Comparison of ENCODE assay signal across 18 cellular contexts in genomic region chr15:40918146-40918798, GRCh38. TPM values are rescaled to one million over a fixed set of nuclear protein-coding genes. Genes with fewer than 3 reads are reported as not detected.
DNase-seq lines count a peak whose midpoint lies in the region; ATAC-seq and TF ChIP-seq lines count a peak whose summit lies in the region.
"Had no signal": no experiment of that assay in that cellular context is flagged by ENCODE, and none has a peak within 500 bp of the region (broad histone marks: within the 10 kb centered on the region; RNA-seq: fewer than 3 reads in every experiment).

No MANE protein-coding gene starts in this region.

- TF ChIP-seq CTCF in lung (IDR thresholded peaks at IDR 0.05; ENCODE audit: control extremely low read depth, extremely low read depth) (no peak), uterus (IDR thresholded peaks at IDR 0.05) (no peak)

- DNase-seq in SHP77 (lab: John Stamatoyannopoulos, UW) (peak; percentile 57 to 76), SHP77 treated with DMSO at 0.1 percent for 48 hours (lab: John Stamatoyannopoulos, UW) (no peak), lung (ENCODE audit: low spot score) (no peak), uterus (no peak), DMS 273 treated with DMSO at 0.1 percent for 48 hours (lab: John Stamatoyannopoulos, UW) (no peak), middle frontal gyrus (ENCODE audit: extremely low spot score, low spot score) (no peak)
- DNase-seq: activated CD4-positive, alpha-beta T cell treated with anti-CD3 and anti-CD28 coated beads, Interleukin-2, amount 50 U/mL, for 4 hours; activated T-cell treated with anti-CD3 and anti-CD28 coated beads, Interleukin-2, amount 50 U/mL, for 48 hours; Calu3; central memory CD4-positive, alpha-beta T cell; effector memory CD4-positive, alpha-beta T cell; foreskin fibroblast; NCI-H2227 treated with DMSO at 0.1 percent for 48 hours; nucleus accumbens; stimulated activated CD4-positive, alpha-beta T cell treated with anti-CD3 and anti-CD28 coated beads, Interleukin-4, amount 100 ng/mL, for 4 hours had no signal

- H3K36me3 ChIP-seq in endocrine pancreas (ENCODE audit: control insufficient read depth, insufficient read depth, low read length), result no peaks in the 10 kb centered on the region
- no peaks in the 10 kb centered on the region for H3K36me3 ChIP-seq in lung (ENCODE audit: control insufficient read depth in 2 of 2, insufficient read depth in 2 of 2, low read length in 2 of 2)
- H3K36me3 ChIP-seq in uterus, result no peaks in the 10 kb centered on the region

- no peaks in the 10 kb centered on the region for H3K9me3 ChIP-seq in endocrine pancreas (ENCODE audit: control insufficient read depth, low read length)
- no peaks in the 10 kb centered on the region for H3K9me3 ChIP-seq in lung (ENCODE audit: control insufficient read depth in 2 of 2, insufficient read depth in 1 of 2, low read length in 1 of 2)
- H3K9me3 ChIP-seq in uterus, result no peaks in the 10 kb centered on the region

- intact Hi-C loops in uterus (cut with DNase I; ENCODE audit: low total_unique reads), result no loop called here

- ATAC-seq in lung (ENCODE audit: insufficient read depth, low FRiP score) (no peak), GM21528 (IDR thresholded peaks at IDR 0.05; ENCODE audit: low FRiP score, unreplicated experiment) (no peak)

- H3K4me3 ChIP-seq in endocrine pancreas (ENCODE audit: control insufficient read depth, insufficient read depth, low read length) (no peak overlapping the region), lung (no peak overlapping the region), uterus (no peak overlapping the region)

- TF ChIP-seq POLR2A in uterus (IDR thresholded peaks at IDR 0.05), result no peak

- 56 to 68% methylated on average over 15 of the region's 15 CpGs for WGBS in lung, 2 donors

- no peaks in the 10 kb centered on the region for H3K27me3 ChIP-seq in endocrine pancreas (ENCODE audit: control insufficient read depth, insufficient read depth, low read length)
- no peaks in the 10 kb centered on the region for H3K27me3 ChIP-seq in lung (ENCODE audit: control insufficient read depth, insufficient read depth)
- no peaks in the 10 kb centered on the region for H3K27me3 ChIP-seq in uterus

- peak overlapping the region; percentile 23 for H3K9ac ChIP-seq in endocrine pancreas (ENCODE audit: control insufficient read depth, insufficient read depth, low read length)

- H3K27ac ChIP-seq in lung (ENCODE audit: low read depth in 1 of 2, low read length in 1 of 2), result peak overlapping the region; percentile 63 to 79
- peak overlapping the region; percentile 1 to 20 for H3K27ac ChIP-seq in uterus

- H3K4me1 ChIP-seq in endocrine pancreas (ENCODE audit: control insufficient read depth, insufficient read depth, low read length) (no peaks in the 10 kb centered on the region), lung (ENCODE audit: control insufficient read depth in 2 of 2, insufficient read depth in 2 of 2, low read length in 2 of 2) (peaks cover 0 to 16% of the 10 kb centered on the region in 2 donors), uterus (no peaks in the 10 kb centered on the region)

RNA-seq across cellular contexts. Expression of gene DLL4, which starts 10.9 kb away (rescaled TPM):
- total RNA-seq in lung (10 to 100 TPM; 17.9 to 31.8 TPM), uterus (10 to 100 TPM; 18.2 to 31.1 (median 22.6) TPM)
- 10 to 100 TPM; 11.8 to 16.3 TPM for polyA plus RNA-seq in lung
- total RNA-seq: Calu3 had no signal

RNA-seq across cellular contexts. Expression of gene VPS18, which starts 24.0 kb away (rescaled TPM):
- total RNA-seq in lung (10 to 100 TPM; 19.0 to 31.5 TPM), uterus (10 to 100 TPM in 2 of 4 donors, 1 to 10 TPM in 2; 3.8 to 33.3 (median 17.3) TPM)
- 10 to 100 TPM; 16.1 to 23.3 TPM for polyA plus RNA-seq in lung

RNA-seq across cellular contexts. Expression of gene CHAC1, which starts 35.0 kb away (rescaled TPM):
- total RNA-seq in lung (10 to 100 TPM in 1 of 2 donors, under 1 TPM in 1; 0.17 to 11.6 TPM), uterus (1 to 10 TPM in 2 of 4 donors, under 1 TPM in 1, not detected in 1; 0.35 to 1.8 (median 1.4) TPM)
- 10 to 100 TPM; 11.6 to 11.9 TPM for polyA plus RNA-seq in lung

RNA-seq across cellular contexts. Expression of gene RHOV, which starts 44.2 kb away (rescaled TPM):
- total RNA-seq in lung (1 to 10 TPM; 2.1 to 8.5 TPM), uterus (under 1 TPM in 1 of 4 donors, not detected in 3; 0.76 TPM)
- polyA plus RNA-seq in lung, result 1 to 10 TPM; 3.2 to 5.3 TPM
- total RNA-seq: mesenteric fat pad had no signal

Comparison
In these comparisons a context has a peak if more than half of its experiments do, and no peak if none do; other contexts are left out.
1. DNase-seq: peak in SHP77 (2 of 2); none in SHP77 treated with DMSO at 0.1 percent for 48 hours (single experiment), lung (single experiment), uterus (0 of 2), DMS 273 treated with DMSO at 0.1 percent for 48 hours (single experiment) and middle frontal gyrus (single experiment).